8 cellular contexts compared by ENCODE assay signal in genomic region chr2:120223034-120223912, GRCh38. TPM values are rescaled to one million over a fixed set of nuclear protein-coding genes. Genes with fewer than 3 reads are reported as not detected.
DNase-seq lines count a peak whose midpoint lies in the region; ATAC-seq, FAIRE-seq and TF ChIP-seq lines count a peak whose summit lies in the region.

Gene TMEM185B, minus strand, starts transcription at chr2:120223400. Its CDS starts 424 bp downstream, at chr2:120222976.

- H3K36me3 ChIP-seq in right lobe of liver: no peaks in the 10 kb centered on the region

- H3K27ac ChIP-seq in right lobe of liver: peak within 1 kb of the TSS; percentile 85 to 96 (median 92)

- 0% methylated on average over 6 of the region's 108 CpGs for WGBS in right lobe of liver (ENCODE audit: insufficient coverage, low coverage, low lambda C conversion rate, missing lambda C conversion rate)

- H3K4me3 ChIP-seq in right lobe of liver: peak within 1 kb of the TSS; percentile 67 to 82 (median 69)

- peak; percentile 70 for TF ChIP-seq POLR2A in right lobe of liver (IDR thresholded peaks at IDR 0.05)

- intact Hi-C loops in right lobe of liver (cut with DNase I): no loop called here

- peak; percentile 86 for ATAC-seq in HG03442 (IDR thresholded peaks at IDR 0.05; ENCODE audit: unreplicated experiment)
- ATAC-seq in right lobe of liver: peak; percentile 96 to 98 (median 96)

- H3K9me3 ChIP-seq in right lobe of liver: no peaks in the 10 kb centered on the region

- peak; percentile 70 for FAIRE-seq in GM19239 (lab: Jason Lieb, UNC)

- TF ChIP-seq CTCF in right lobe of liver (IDR thresholded peaks at IDR 0.05): peak; percentile 5 to 23 (median 13)

- peaks cover 0 to 24% (median 6%) of the 10 kb centered on the region in 4 donors for H3K4me1 ChIP-seq in right lobe of liver

- DNase-seq in C1 segment of cervical spinal cord (lab: John Stamatoyannopoulos, UW) (peak; percentile 23 to 91 (median 80)), GM19239 (ENCODE audit: insufficient read length, low spot score) (peak; percentile 96), NCI-H526 (lab: John Stamatoyannopoulos, UW) (peak; percentile 76 to 95), dermis blood vessel endothelial cell (peak; percentile 85), right lobe of liver (peak; percentile 93 to 95 (median 94))
- DNase-seq in activated CD4-positive, alpha-beta T cell treated with anti-CD3 and anti-CD28 coated beads, Interleukin-2, amount 50 U/mL, for 1 hour: peak; percentile 88
- peak; percentile 88 to 91 for DNase-seq in stimulated activated CD4-positive, alpha-beta T cell treated with anti-CD3 and anti-CD28 coated beads, Interleukin-4, amount 100 ng/mL, for 48 hours (ENCODE audit: low read depth in 2 of 2)

- no peaks in the 10 kb centered on the region for H3K27me3 ChIP-seq in right lobe of liver

RNA-seq across cellular contexts. Expression of gene TMEM185B, which starts in this region (rescaled TPM):
- 33.7 and 36.4 TPM in 2 replicates for total RNA-seq in dermis blood vessel endothelial cell
- total RNA-seq in right lobe of liver: 10 to 100 TPM in 3 of 6 experiments, 1 to 10 TPM in 3; 3.8 to 18.1 (median 10.6) TPM

Comparison
In these comparisons a context has a peak if more than half of its experiments do, and no peak if none do; other contexts are left out.
1. Peak in every context shown above with its lines: DNase-seq, ATAC-seq, H3K4me3 ChIP-seq and H3K27ac ChIP-seq.